ENCODE assay signal across 9 cellular contexts in genomic region chr11:1559103-1559951, GRCh38. TPM values are rescaled to one million over a fixed set of nuclear protein-coding genes. Genes with fewer than 3 reads are reported as not detected.
DNase-seq lines count a peak whose midpoint lies in the region; ATAC-seq and TF ChIP-seq lines count a peak whose summit lies in the region.
"Had no signal": no experiment of that assay in that cellular context is flagged by ENCODE, and none has a peak within 500 bp of the region (broad histone marks: within the 10 kb centered on the region; RNA-seq: fewer than 3 reads in every experiment).

No MANE protein-coding gene starts in this region.

- no peak overlapping the region for H3K27ac Mint-ChIP-seq in activated CD8-positive, alpha-beta memory T cell treated with anti-CD3 and anti-CD28 coated beads, Interleukin-2, amount 10 ng/mL, durations not matched to agents 7 days and 5 days

- CTCF ChIA-PET in activated CD8-positive, alpha-beta memory T cell treated with anti-CD3 and anti-CD28 coated beads, Interleukin-2, amount 10 ng/mL, durations not matched to agents 7 days and 5 days (lab: Charles Lee), result interaction anchor here (0.9 to 1.2 kb wide), 2 partner anchors 12 to 13 kb away, joined by 3 to 5 read pairs; no protein-coding TSS in a partner anchor

- H3K9ac ChIP-seq in subcutaneous abdominal adipose tissue (ENCODE audit: low read length in 5 of 5), result peak overlapping the region in 3 of 5 donors; percentile 5 to 65 (median 46)

- no peaks in the 10 kb centered on the region for H3K4me1 Mint-ChIP-seq in activated CD8-positive, alpha-beta memory T cell treated with anti-CD3 and anti-CD28 coated beads, Interleukin-2, amount 10 ng/mL, durations not matched to agents 7 days and 5 days

- intact Hi-C loops in breast epithelium (cut with DNase I; ENCODE audit: low total_unique reads), result no loop called here

- peak; percentile 31 for DNase-seq in stimulated activated CD4-positive, alpha-beta T cell treated with anti-CD3 and anti-CD28 coated beads, Interleukin-4, amount 100 ng/mL, for 1 hour
- no peak for DNase-seq in stimulated activated CD4-positive, alpha-beta T cell treated with anti-CD3 and anti-CD28 coated beads, Interleukin-12 subunit alpha, Interleukin-12 subunit beta, amount 100 ng/mL, for 4 hours
- peak; percentile 78 to 92 for DNase-seq in breast epithelium (ENCODE audit: low spot score in 2 of 2)
- peak; percentile 76 for DNase-seq in kidney glomerular epithelial cell (lab: John Stamatoyannopoulos, UW)
- DNase-seq in activated CD8-positive, alpha-beta memory T cell treated with anti-CD3 and anti-CD28 coated beads, Interleukin-2, amount 10 ng/mL, durations not matched to agents 7 days and 5 days, result no peak
- no peak for DNase-seq in DMS153 treated with DMSO at 0.1 percent for 48 hours (lab: John Stamatoyannopoulos, UW; ENCODE audit: unreplicated experiment)

- no peaks in the 10 kb centered on the region for H3K36me3 Mint-ChIP-seq in activated CD8-positive, alpha-beta memory T cell treated with anti-CD3 and anti-CD28 coated beads, Interleukin-2, amount 10 ng/mL, durations not matched to agents 7 days and 5 days

- H3K4me1 ChIP-seq in breast epithelium (peaks cover 9 to 14% of the 10 kb centered on the region in 2 donors), subcutaneous abdominal adipose tissue (ENCODE audit: control insufficient read depth in 5 of 5, insufficient read depth in 5 of 5, low read length in 5 of 5) (peaks cover 6 to 61% (median 36%) of the 10 kb centered on the region in 5 donors)

- H3K4me3 Mint-ChIP-seq in activated CD8-positive, alpha-beta memory T cell treated with anti-CD3 and anti-CD28 coated beads, Interleukin-2, amount 10 ng/mL, durations not matched to agents 7 days and 5 days, result no peak overlapping the region

- H3K27ac ChIP-seq in breast epithelium, result peak overlapping the region; percentile 90 to 92
- H3K27ac ChIP-seq in subcutaneous abdominal adipose tissue (ENCODE audit: low read depth, low read length), result peak overlapping the region; percentile 69

- H3K4me3 ChIP-seq in breast epithelium (peak overlapping the region in 1 of 3 donors; percentile 43), subcutaneous abdominal adipose tissue (ENCODE audit: low read depth in 1 of 5, low read length in 5 of 5) (peak overlapping the region in 1 of 5 donors; percentile 37)

- H3K27me3 ChIP-seq in breast epithelium, result no peaks in the 10 kb centered on the region
- no peaks in the 10 kb centered on the region for H3K27me3 ChIP-seq in subcutaneous abdominal adipose tissue (ENCODE audit: control insufficient read depth in 5 of 5, insufficient read depth in 4 of 5, low read length in 5 of 5)

- TF ChIP-seq POLR2A in breast epithelium (IDR thresholded peaks at IDR 0.05), result no peak

- peak in 1 of 3 donors; percentile 15 for TF ChIP-seq CTCF in breast epithelium (IDR thresholded peaks at IDR 0.05)

- no peaks in the 10 kb centered on the region for H3K27me3 Mint-ChIP-seq in activated CD8-positive, alpha-beta memory T cell treated with anti-CD3 and anti-CD28 coated beads, Interleukin-2, amount 10 ng/mL, durations not matched to agents 7 days and 5 days

- H3K9me3 ChIP-seq in breast epithelium, result no peaks in the 10 kb centered on the region
- no peaks in the 10 kb centered on the region for H3K9me3 ChIP-seq in subcutaneous abdominal adipose tissue (ENCODE audit: control insufficient read depth in 5 of 5, low read length in 5 of 5)

- no peak for ATAC-seq in activated CD8-positive, alpha-beta memory T cell treated with anti-CD3 and anti-CD28 coated beads, Interleukin-2, amount 10 ng/mL, durations not matched to agents 7 days and 5 days
- ATAC-seq in HG03354 (IDR thresholded peaks at IDR 0.05; ENCODE audit: poor library complexity, severe bottlenecking, unreplicated experiment), result no peak

- H3K9me3 Mint-ChIP-seq in activated CD8-positive, alpha-beta memory T cell treated with anti-CD3 and anti-CD28 coated beads, Interleukin-2, amount 10 ng/mL, durations not matched to agents 7 days and 5 days (ENCODE audit: low read depth), result no peaks in the 10 kb centered on the region

- H3K36me3 ChIP-seq in breast epithelium (no peaks in the 10 kb centered on the region), subcutaneous abdominal adipose tissue (ENCODE audit: control insufficient read depth in 5 of 5, insufficient read depth in 5 of 5, low read length in 5 of 5) (peaks cover 0 to 43% (median 13%) of the 10 kb centered on the region in 5 donors)

RNA-seq across cellular contexts. Expression of gene DUSP8, which starts 12.7 kb away (rescaled TPM):
- 1 to 10 TPM in 2 of 3 donors, under 1 TPM in 1; 0.80 to 2.9 (median 1.6) TPM for total RNA-seq in breast epithelium
- total RNA-seq in activated CD8-positive, alpha-beta memory T cell treated with anti-CD3 and anti-CD28 coated beads, Interleukin-2, amount 10 ng/mL, durations not matched to agents 7 days and 5 days, result 1 to 10 TPM in 1 of 2 experiments, under 1 TPM in 1; 0.50 to 1.1 TPM

RNA-seq across cellular contexts. Expression of gene KRTAP5-1, which starts 25.8 kb away (rescaled TPM):
- total RNA-seq in breast epithelium, result not detected
- not detected for total RNA-seq in activated CD8-positive, alpha-beta memory T cell treated with anti-CD3 and anti-CD28 coated beads, Interleukin-2, amount 10 ng/mL, durations not matched to agents 7 days and 5 days
- total RNA-seq: T-helper 2 cell treated with Interferon-gamma antibody and Interleukin-4, amounts not matched to agents 100 ng/mL and 5 ng/mL, for 36 hours had no signal

RNA-seq across cellular contexts. Expression of gene KRTAP5-2, which starts 38.8 kb away (rescaled TPM):
- not detected for total RNA-seq in breast epithelium
- total RNA-seq in activated CD8-positive, alpha-beta memory T cell treated with anti-CD3 and anti-CD28 coated beads, Interleukin-2, amount 10 ng/mL, durations not matched to agents 7 days and 5 days, result not detected
- total RNA-seq: T-helper 2 cell treated with Interferon-gamma antibody and Interleukin-4, amounts not matched to agents 100 ng/mL and 5 ng/mL, for 36 hours had no signal

RNA-seq across cellular contexts. Expression of gene KRTAP5-3, which starts 48.9 kb away (rescaled TPM):
- not detected for total RNA-seq in breast epithelium
- total RNA-seq in activated CD8-positive, alpha-beta memory T cell treated with anti-CD3 and anti-CD28 coated beads, Interleukin-2, amount 10 ng/mL, durations not matched to agents 7 days and 5 days, result not detected
- total RNA-seq: T-helper 2 cell treated with Interferon-gamma antibody and Interleukin-4, amounts not matched to agents 100 ng/mL and 5 ng/mL, for 36 hours had no signal

Comparison
In these comparisons a context has a peak if more than half of its experiments do, and no peak if none do; other contexts are left out.
1. DNase-seq: peak in stimulated activated CD4-positive, alpha-beta T cell treated with anti-CD3 and anti-CD28 coated beads, Interleukin-4, amount 100 ng/mL, for 1 hour (single experiment), breast epithelium (2 of 2) and kidney glomerular epithelial cell (single experiment); none in stimulated activated CD4-positive, alpha-beta T cell treated with anti-CD3 and anti-CD28 coated beads, Interleukin-12 subunit alpha, Interleukin-12 subunit beta, amount 100 ng/mL, for 4 hours (single experiment), activated CD8-positive, alpha-beta memory T cell treated with anti-CD3 and anti-CD28 coated beads, Interleukin-2, amount 10 ng/mL, durations not matched to agents 7 days and 5 days (single experiment) and DMS153 treated with DMSO at 0.1 percent for 48 hours (single experiment).